ENCODE assay signal across 10 cellular contexts in the genomic region with DNA sequence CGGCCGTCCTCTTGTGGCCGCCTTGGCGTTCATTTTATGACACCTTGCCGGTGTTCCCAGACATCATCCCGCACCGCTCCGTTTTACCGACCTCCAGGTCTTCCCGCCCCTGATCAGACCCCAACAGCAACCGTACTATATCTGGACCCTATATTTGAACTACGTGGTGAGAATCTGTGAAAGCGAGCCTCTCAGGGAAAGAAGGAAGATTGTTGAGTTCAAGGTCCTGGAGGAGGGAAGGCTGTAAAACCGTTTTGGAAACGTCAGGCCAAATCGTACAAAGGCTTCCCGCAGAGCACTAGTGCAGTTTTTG. TPM values are rescaled to one million over a fixed set of nuclear protein-coding genes. Genes with fewer than 3 reads are reported as not detected.
DNase-seq lines count a peak whose midpoint lies in the region; ATAC-seq, FAIRE-seq and TF ChIP-seq lines count a peak whose summit lies in the region.
"Had no signal": no experiment of that assay in that cellular context is flagged by ENCODE, and none has a peak within 500 bp of the region (broad histone marks: within the 10 kb centered on the region; RNA-seq: fewer than 3 reads in every experiment).

No MANE protein-coding gene starts in this region.

- H3K27ac Mint-ChIP-seq in endothelial cell (ENCODE audit: unreplicated experiment), result no peak overlapping the region

- 11 to 19% (median 17%) methylated on average over 17 of the region's 17 CpGs for WGBS in psoas muscle, 3 donors

- peaks cover 32% of the 10 kb centered on the region for H3K79me2 ChIP-seq in OCI-LY1 (ENCODE audit: insufficient read depth, low read length)

- H3K36me3 Mint-ChIP-seq in endothelial cell (ENCODE audit: low read depth, unreplicated experiment), result peaks cover 3% of the 10 kb centered on the region

- H3K4me3 Mint-ChIP-seq in endothelial cell (ENCODE audit: unreplicated experiment), result peak overlapping the region; percentile 82

- H3K27ac ChIP-seq in OCI-LY1 (ENCODE audit: low read depth, low read length, poor library complexity, severe bottlenecking) (peak overlapping the region; percentile 74), psoas muscle (no peak overlapping the region)

- H4K20me1 ChIP-seq in OCI-LY1 (ENCODE audit: insufficient read depth, low read length), result no peaks in the 10 kb centered on the region

- H3K4me1 ChIP-seq in OCI-LY1 (ENCODE audit: insufficient read depth, low read length, severe bottlenecking) (peaks cover 42% of the 10 kb centered on the region), psoas muscle (peaks cover 7% of the 10 kb centered on the region)

- DNase-seq in D341Med (ENCODE audit: low spot score) (peak; percentile 22), endothelial cell (ENCODE audit: low spot score) (no peak), psoas muscle (no peak), HTR-8/SVneo (ENCODE audit: insufficient read length, low spot score) (no peak), NCI-H345 (lab: John Stamatoyannopoulos, UW) (no peak), head of caudate nucleus (no peak), posterior vena cava (ENCODE audit: low spot score) (no peak)
- DNase-seq: effector memory CD4-positive, alpha-beta T cell had no signal

- peak overlapping the region; percentile 90 for H3K9ac ChIP-seq in OCI-LY1 (ENCODE audit: low read length)

- intact Hi-C loops in psoas muscle (cut with DNase I), result loop anchor here in 1 of 2 donors (10.0 kb wide), 1 partner anchor 233 kb away; no protein-coding TSS in a partner anchor
- intact Hi-C loops in head of caudate nucleus (cut with DNase I), result no loop called here
- intact Hi-C loops in posterior vena cava (cut with DNase I), result no loop called here

- no peaks in the 10 kb centered on the region for H3K27me3 ChIP-seq in OCI-LY1 (ENCODE audit: insufficient read depth, low read length)
- peaks cover 5 to 77% (median 20%) of the 10 kb centered on the region in 3 donors for H3K27me3 ChIP-seq in psoas muscle (ENCODE audit: insufficient read depth in 3 of 3, low read length in 2 of 3)

- peaks cover 12% of the 10 kb centered on the region for H3K27me3 Mint-ChIP-seq in endothelial cell (ENCODE audit: unreplicated experiment)

- TF ChIP-seq CTCF in OCI-LY1 (IDR thresholded peaks at IDR 0.05; ENCODE audit: low read length) (no peak; the same call in 1 of the 2 replicates), endothelial cell (IDR thresholded peaks at IDR 0.05; ENCODE audit: unreplicated experiment) (no peak), psoas muscle (IDR thresholded peaks at IDR 0.05) (no peak)

- H3K4me3 ChIP-seq in OCI-LY1 (ENCODE audit: low read depth, low read length, poor library complexity, severe bottlenecking), result peak overlapping the region; percentile 83
- H3K4me3 ChIP-seq in psoas muscle, result peak overlapping the region; percentile 68

- no peaks in the 10 kb centered on the region for H3K9me2 ChIP-seq in OCI-LY1 (ENCODE audit: low read depth, low read length)

- H3K4me1 Mint-ChIP-seq in endothelial cell (ENCODE audit: unreplicated experiment), result peaks cover 9% of the 10 kb centered on the region

- no peak for FAIRE-seq in HTR-8/SVneo (lab: Jason Lieb, UNC)
- FAIRE-seq: islet of Langerhans had no signal

- H2AFZ ChIP-seq in OCI-LY1 (ENCODE audit: low read length), result no peak overlapping the region

- no peak for ATAC-seq in psoas muscle

- H3K4me2 ChIP-seq in OCI-LY1 (ENCODE audit: low read length), result peak overlapping the region; percentile 83

- H3K9me3 Mint-ChIP-seq in endothelial cell (ENCODE audit: unreplicated experiment), result no peaks in the 10 kb centered on the region

- H3K9me3 ChIP-seq in OCI-LY1 (ENCODE audit: low read length), result no peaks in the 10 kb centered on the region
- no peaks in the 10 kb centered on the region for H3K9me3 ChIP-seq in psoas muscle

- H3K36me3 ChIP-seq in OCI-LY1 (ENCODE audit: insufficient read depth, low read length) (no peaks in the 10 kb centered on the region; the same call in 1 of the 2 replicates), psoas muscle (ENCODE audit: insufficient read depth in 1 of 2, low read depth in 1 of 2) (no peaks in the 10 kb centered on the region)

- no peaks in the 10 kb centered on the region for H3F3A ChIP-seq in OCI-LY1 (ENCODE audit: insufficient read depth, low read length)

RNA-seq across cellular contexts. Expression of a gene that starts 1.4 kb away (rescaled TPM):
- total RNA-seq in endothelial cell (ENCODE audit: unreplicated experiment) (2.0 TPM), psoas muscle (1 to 10 TPM in 3 of 4 donors, under 1 TPM in 1; 0.15 to 2.5 (median 1.8) TPM), posterior vena cava (10 to 100 TPM; 11.1 to 21.7 TPM)
- polyA plus RNA-seq in psoas muscle, result 1 to 10 TPM in 1 of 3 donors, under 1 TPM in 2; 0.84 to 1.9 (median 0.96) TPM
